ENCODE assay signal across 27 cellular contexts in the genomic region with DNA sequence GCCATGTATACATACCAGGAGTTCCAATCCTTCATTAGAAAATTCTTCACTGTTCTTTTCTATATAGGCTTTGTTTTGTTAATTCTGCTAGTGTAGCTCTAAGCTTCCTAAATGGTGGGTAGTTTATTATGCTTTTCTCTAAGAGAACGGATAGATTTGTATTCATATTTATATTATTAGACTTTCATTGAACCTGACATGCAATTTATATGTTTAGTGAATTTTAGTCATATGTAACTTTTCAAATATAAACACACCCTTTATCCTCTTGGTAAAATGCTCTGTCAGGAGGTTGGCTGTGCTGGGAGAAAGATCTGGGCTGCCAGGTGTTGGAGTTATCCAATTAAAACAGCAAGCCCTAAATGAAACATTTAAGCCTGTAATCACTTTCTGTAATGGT.
"Had no signal": no experiment of that assay in that cellular context is flagged by ENCODE, and none has a peak within 500 bp of the region (broad histone marks: within the 10 kb centered on the region; RNA-seq: fewer than 3 reads in every experiment).

No MANE protein-coding gene starts in this region.

- H3K27me3 Mint-ChIP-seq: dendritic cell treated with granulocyte-macrophage colony-stimulating factor and Interleukin-4, amounts not matched to agents 40 ng/mL and 50 ng/mL, for 4 days; effector memory CD8-positive, alpha-beta T cell; naive B cell; naive thymus-derived CD8-positive, alpha-beta T cell had no signal

- DNase-seq: cortex of kidney; effector CD8-positive, alpha-beta T cell; effector memory CD8-positive, alpha-beta T cell; endodermal cell; erythroblast; esophagus squamous epithelium; foreskin fibroblast; foreskin melanocyte; gastrocnemius medialis; glutamatergic neuron; head of caudate nucleus; heart right ventricle; hippocampal formation; left cardiac atrium; left lung; left ventricle myocardium superior; lower lobe of right lung; mesenchymal stem cell; mucosa of descending colon; naive B cell; naive thymus-derived CD8-positive, alpha-beta T cell had no signal

- H3K9me3 ChIP-seq: esophagus squamous epithelium, gastrocnemius medialis, left lung, lower lobe of right lung, mucosa of descending colon had no signal

- H3K27me3 ChIP-seq: esophagus squamous epithelium, gastrocnemius medialis, heart right ventricle, left lung had no signal

- H3K9me3 Mint-ChIP-seq: endodermal cell had no signal

- H3K27ac ChIP-seq: epithelial cell of prostate, esophagus squamous epithelium, gastrocnemius medialis, heart right ventricle, left lung, lower lobe of right lung had no signal

- H3K27ac Mint-ChIP-seq: dendritic cell treated with granulocyte-macrophage colony-stimulating factor and Interleukin-4, amounts not matched to agents 40 ng/mL and 50 ng/mL, for 4 days; effector memory CD8-positive, alpha-beta T cell; endodermal cell; mesothelial cell of epicardium; naive B cell; naive thymus-derived CD8-positive, alpha-beta T cell had no signal

- H3K36me3 Mint-ChIP-seq: mesothelial cell of epicardium; naive B cell; naive thymus-derived CD8-positive, alpha-beta T cell had no signal

- H3K4me3 Mint-ChIP-seq: dendritic cell treated with granulocyte-macrophage colony-stimulating factor and Interleukin-4, amounts not matched to agents 40 ng/mL and 50 ng/mL, for 4 days; effector memory CD8-positive, alpha-beta T cell; endodermal cell; mesothelial cell of epicardium; naive B cell; naive thymus-derived CD8-positive, alpha-beta T cell had no signal

- FAIRE-seq: islet of Langerhans, keratinocyte had no signal

- H3K4me1 ChIP-seq: esophagus squamous epithelium, gastrocnemius medialis, heart right ventricle, left lung, lower lobe of right lung had no signal

- H3K4me3 ChIP-seq: esophagus squamous epithelium, gastrocnemius medialis, heart right ventricle, left lung, lower lobe of right lung, mucosa of descending colon had no signal

- ATAC-seq: effector memory CD8-positive, alpha-beta T cell; esophagus mucosa; gastrocnemius medialis; heart right ventricle; left cardiac atrium; left lung; left ventricle myocardium superior; lower lobe of right lung; mucosa of descending colon; naive thymus-derived CD8-positive, alpha-beta T cell had no signal

- H3K36me3 ChIP-seq: esophagus squamous epithelium, gastrocnemius medialis, heart right ventricle, left lung, lower lobe of right lung had no signal

- H3K4me1 Mint-ChIP-seq: endodermal cell; mesothelial cell of epicardium; naive B cell; naive thymus-derived CD8-positive, alpha-beta T cell had no signal
